In the genomic region with DNA sequence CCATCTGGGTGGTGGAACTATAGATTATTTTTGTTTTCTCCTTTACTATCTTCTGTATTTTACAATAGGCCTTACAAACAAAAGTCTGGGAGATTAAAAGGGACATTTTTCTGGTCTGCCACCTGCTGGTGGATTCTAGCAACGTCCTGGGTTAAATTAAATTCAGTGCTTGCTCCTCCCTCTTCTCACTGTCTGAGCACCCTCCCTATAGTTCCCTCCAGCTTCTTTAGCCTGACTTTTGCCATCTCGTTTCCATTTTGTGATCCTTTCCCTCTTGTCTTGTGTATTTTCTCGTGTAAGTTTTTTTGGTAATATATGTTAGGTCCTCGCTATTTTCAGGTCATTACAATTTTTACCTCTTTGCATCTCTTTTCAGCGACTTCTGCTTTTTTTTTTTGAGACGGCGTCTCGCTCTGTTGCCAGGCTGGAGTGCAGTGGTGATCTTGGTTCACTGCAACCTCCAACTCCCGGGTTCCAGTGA, we compare ENCODE assay signal across 8 cellular contexts. TPM values are rescaled to one million over a fixed set of nuclear protein-coding genes. Genes with fewer than 3 reads are reported as not detected.
DNase-seq lines count a peak whose midpoint lies in the region; ATAC-seq and TF ChIP-seq lines count a peak whose summit lies in the region.

No MANE protein-coding gene starts in this region.

- CTCF ChIA-PET in CD8-positive, alpha-beta memory T cell (lab: Charles Lee) = interaction anchor here (0.6 to 3.8 kb wide), 8 partner anchors 10 to 250 kb away, joined by 3 to 22 read pairs (median 4); a partner anchor contains a TSS
- CTCF ChIA-PET in PC-3 (lab: Charles Lee) = interaction anchor here (0.6 to 1.0 kb wide), 3 partner anchors 16 to 250 kb away, joined by 3 to 8 read pairs (median 3); a partner anchor contains a TSS

- H3K27ac ChIP-seq in CD8-positive, alpha-beta memory T cell (ENCODE audit: low read depth, low read length) = no peak overlapping the region
- H3K27ac ChIP-seq in PC-3 (ENCODE audit: low read length) = no peak overlapping the region

- no peaks in the 10 kb centered on the region for H3K9me2 ChIP-seq in PC-3 (replicated peaks; ENCODE audit: low read length)

- no peaks in the 10 kb centered on the region for H3K27me3 Mint-ChIP-seq in CD8-positive, alpha-beta memory T cell
- no peaks in the 10 kb centered on the region for H3K27me3 Mint-ChIP-seq in activated T-cell treated with anti-CD3 and anti-CD28 coated beads, Interleukin-2, amount 50 U/mL, for 24 hours
- no peaks in the 10 kb centered on the region for H3K27me3 Mint-ChIP-seq in neural crest cell (ENCODE audit: low read depth)

- peaks cover 0 to 2% (median 0%) of the 10 kb centered on the region in 5 donors for H3K9me3 Mint-ChIP-seq in CD8-positive, alpha-beta memory T cell
- H3K9me3 Mint-ChIP-seq in activated T-cell treated with anti-CD3 and anti-CD28 coated beads, Interleukin-2, amount 50 U/mL, for 24 hours = peaks cover 3% of the 10 kb centered on the region
- no peaks in the 10 kb centered on the region for H3K9me3 Mint-ChIP-seq in neural crest cell

- peaks cover 9 to 32% (median 14%) of the 10 kb centered on the region in 3 donors for H3K36me3 Mint-ChIP-seq in CD8-positive, alpha-beta memory T cell
- peaks cover 43% of the 10 kb centered on the region for H3K36me3 Mint-ChIP-seq in activated T-cell treated with anti-CD3 and anti-CD28 coated beads, Interleukin-2, amount 50 U/mL, for 24 hours (ENCODE audit: low read depth)
- H3K36me3 Mint-ChIP-seq in neural crest cell (ENCODE audit: low read depth) = peaks cover 18% of the 10 kb centered on the region

- DNase-seq in CD8-positive, alpha-beta memory T cell = peak; percentile 26 to 70 (median 46)
- DNase-seq in PC-3 (peak; percentile 59), fibroblast of gingiva (ENCODE audit: low read depth) (peak; percentile 61), neural crest cell (ENCODE audit: low read depth, low spot score) (peak; percentile 65), superior temporal gyrus (ENCODE audit: extremely low spot score) (peak; percentile 97)
- DNase-seq in activated T-cell treated with anti-CD3 and anti-CD28 coated beads, Interleukin-2, amount 50 U/mL, for 24 hours = peak; percentile 74

- TF ChIP-seq CTCF in PC-3 (conservative IDR thresholded peaks at IDR 0.05; ENCODE audit: low read depth, low read length) = peak; percentile 57
- TF ChIP-seq CTCF in neural crest cell (conservative IDR thresholded peaks at IDR 0.05) = peak; percentile 86

- no peaks in the 10 kb centered on the region for H3K79me2 ChIP-seq in PC-3 (ENCODE audit: low read length)

- H3K27me3 ChIP-seq in CD8-positive, alpha-beta memory T cell (ENCODE audit: insufficient read depth, low read length, poor library complexity, severe bottlenecking) = no peaks in the 10 kb centered on the region
- H3K27me3 ChIP-seq in PC-3 (ENCODE audit: low read length) = no peaks in the 10 kb centered on the region

- peak; percentile 79 for ATAC-seq in GM19372 (IDR thresholded peaks at IDR 0.05; ENCODE audit: low read depth, unreplicated experiment)
- peak; percentile 84 for ATAC-seq in HG03571 (IDR thresholded peaks at IDR 0.05; ENCODE audit: unreplicated experiment)
- peak; percentile 66 for ATAC-seq in PC-3

- H3K9ac ChIP-seq in PC-3 (ENCODE audit: low read length) = no peak overlapping the region

- H2AFZ ChIP-seq in PC-3 (ENCODE audit: low read length) = no peak overlapping the region

- H4K20me1 ChIP-seq in PC-3 (ENCODE audit: low read length) = no peaks in the 10 kb centered on the region

- no peaks in the 10 kb centered on the region for H3F3A ChIP-seq in PC-3 (ENCODE audit: low read length, unreplicated experiment)

- no peaks in the 10 kb centered on the region for H3K9me3 ChIP-seq in CD8-positive, alpha-beta memory T cell (ENCODE audit: low read length)
- H3K9me3 ChIP-seq in PC-3 (ENCODE audit: low read length) = no peaks in the 10 kb centered on the region

- H3K4me2 ChIP-seq in PC-3 (ENCODE audit: low read length) = no peak overlapping the region

- POLR2A ChIA-PET in CD8-positive, alpha-beta memory T cell (lab: Charles Lee) = no interaction called here
- POLR2A ChIA-PET in PC-3 (lab: Charles Lee; ENCODE audit: unreplicated experiment) = no interaction called here

- no peak overlapping the region for H3K4me3 ChIP-seq in CD8-positive, alpha-beta memory T cell (ENCODE audit: low read length)
- H3K4me3 ChIP-seq in PC-3 (ENCODE audit: low read length) = no peak overlapping the region

- peaks cover 4 to 6% (median 4%) of the 10 kb centered on the region in 3 donors for H3K4me1 Mint-ChIP-seq in CD8-positive, alpha-beta memory T cell
- peaks cover 5% of the 10 kb centered on the region for H3K4me1 Mint-ChIP-seq in activated T-cell treated with anti-CD3 and anti-CD28 coated beads, Interleukin-2, amount 50 U/mL, for 24 hours (ENCODE audit: low read depth)
- peaks cover 9% of the 10 kb centered on the region for H3K4me1 Mint-ChIP-seq in neural crest cell

- BruUV-seq in PC-3 (replicated peaks; lab: Mats Ljungman, UMichigan) = no TSS peak

- no peak overlapping the region for H3K27ac Mint-ChIP-seq in CD8-positive, alpha-beta memory T cell
- peak overlapping the region; percentile 23 for H3K27ac Mint-ChIP-seq in activated T-cell treated with anti-CD3 and anti-CD28 coated beads, Interleukin-2, amount 50 U/mL, for 24 hours
- H3K27ac Mint-ChIP-seq in neural crest cell (ENCODE audit: unreplicated experiment) = peak overlapping the region; percentile 0

- no peaks in the 10 kb centered on the region for H3K36me3 ChIP-seq in CD8-positive, alpha-beta memory T cell (ENCODE audit: insufficient read depth, low read length)
- no peaks in the 10 kb centered on the region for H3K36me3 ChIP-seq in PC-3 (ENCODE audit: low read depth, low read length)

- no peaks in the 10 kb centered on the region for H3K4me1 ChIP-seq in CD8-positive, alpha-beta memory T cell (ENCODE audit: insufficient read depth, low read length)
- peaks cover 3% of the 10 kb centered on the region; the same call in 1 of the 2 replicates for H3K4me1 ChIP-seq in PC-3 (ENCODE audit: insufficient read depth, low read length)

- intact Hi-C loops in PC-3 (cut with micrococcal nuclease) = loop anchor here (1.0 to 2.0 kb wide), 2 partner anchors 63 to 86 kb away; no protein-coding TSS in a partner anchor

- peak overlapping the region in 1 of 7 donors; percentile 21 for H3K4me3 Mint-ChIP-seq in CD8-positive, alpha-beta memory T cell
- H3K4me3 Mint-ChIP-seq in activated T-cell treated with anti-CD3 and anti-CD28 coated beads, Interleukin-2, amount 50 U/mL, for 24 hours = peak overlapping the region; percentile 6
- H3K4me3 Mint-ChIP-seq in neural crest cell = peak overlapping the region; percentile 10

RNA-seq across cellular contexts. Expression of a gene that starts 16.1 kb away (rescaled TPM):
- 1 to 10 TPM; 7.2 to 8.5 TPM for total RNA-seq in CD8-positive, alpha-beta memory T cell
- polyA plus RNA-seq in CD8-positive, alpha-beta memory T cell = 3.2 TPM
- total RNA-seq in PC-3 (2014; rRNA removed) = 4.9 and 7.2 TPM in 2 replicates
- 10.7 and 13.3 TPM in 2 replicates for total RNA-seq in neural crest cell

RNA-seq across cellular contexts. Expression of a gene that starts 16.5 kb away (rescaled TPM):
- total RNA-seq in CD8-positive, alpha-beta memory T cell = 10 to 100 TPM; 58.7 to 59.3 TPM
- polyA plus RNA-seq in CD8-positive, alpha-beta memory T cell = 82.2 TPM
- total RNA-seq in PC-3 (2014; rRNA removed) = 22.0 and 33.2 TPM in 2 replicates
- 73.7 and 74.6 TPM in 2 replicates for total RNA-seq in neural crest cell

Comparison
In these comparisons a context has a peak if more than half of its experiments do, and no peak if none do; other contexts are left out.
1. DNase-seq: peak in every context shown above with its lines; median percentile 97 in superior temporal gyrus; 74 in activated T-cell treated with anti-CD3 and anti-CD28 coated beads, Interleukin-2, amount 50 U/mL, for 24 hours; 65 in neural crest cell; 61 in fibroblast of gingiva; 59 in PC-3; 46 in CD8-positive, alpha-beta memory T cell.
2. H3K27ac Mint-ChIP-seq: peak in activated T-cell treated with anti-CD3 and anti-CD28 coated beads, Interleukin-2, amount 50 U/mL, for 24 hours (single experiment) and neural crest cell (single experiment); none in CD8-positive, alpha-beta memory T cell (0 of 8).
3. Peak in every context shown above with its lines, with median percentiles within 50 percentile points of each other: ATAC-seq.